ENCODE assay signal across 12 cellular contexts in the genomic region with DNA sequence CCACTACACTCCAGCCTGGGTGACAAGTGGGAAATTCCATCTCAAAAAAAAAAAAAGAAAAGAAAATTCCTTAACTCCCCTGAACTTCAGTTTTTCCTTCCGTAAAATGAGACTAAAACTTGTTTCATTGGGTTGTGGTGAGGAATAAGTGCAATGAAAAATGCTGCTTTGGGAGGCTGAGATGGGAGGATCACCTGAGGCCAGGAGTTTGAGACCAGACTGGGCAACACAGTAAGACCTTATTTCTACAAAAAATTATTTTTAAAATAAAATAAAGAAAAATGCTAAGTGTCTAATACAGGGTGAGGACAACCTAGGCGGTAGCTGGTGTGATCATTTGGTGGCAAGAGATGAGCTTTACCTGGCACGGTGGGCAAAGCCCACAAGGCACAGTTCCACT.
"Had no signal": no experiment of that assay in that cellular context is flagged by ENCODE, and none has a peak within 500 bp of the region (broad histone marks: within the 10 kb centered on the region; RNA-seq: fewer than 3 reads in every experiment).

No MANE protein-coding gene starts in this region.

- H3K9me3 ChIP-seq: heart left ventricle, suprapubic skin, thyroid gland, upper lobe of left lung, uterus had no signal

- ATAC-seq: sciatic nerve had no signal

- DNase-seq: cortex of kidney; dorsolateral prefrontal cortex; effector CD8-positive, alpha-beta T cell; heart left ventricle; hippocampal formation; naive B cell; occipital lobe; upper lobe of left lung had no signal

- H3K4me1 ChIP-seq: heart left ventricle, uterus had no signal

- H3K27ac ChIP-seq: dorsolateral prefrontal cortex, heart left ventricle, suprapubic skin, thyroid gland, upper lobe of left lung, uterus had no signal

- H3K27me3 ChIP-seq: dorsolateral prefrontal cortex, heart left ventricle, suprapubic skin, thyroid gland, upper lobe of left lung, uterus had no signal

- H3K36me3 ChIP-seq: heart left ventricle, suprapubic skin, thyroid gland, upper lobe of left lung, uterus had no signal

- H3K4me3 ChIP-seq: dorsolateral prefrontal cortex, heart left ventricle, suprapubic skin, thyroid gland, upper lobe of left lung, uterus had no signal
